8 cellular contexts compared by ENCODE assay signal in genomic region chr19:46603195-46603637, GRCh38. TPM values are rescaled to one million over a fixed set of nuclear protein-coding genes. Genes with fewer than 3 reads are reported as not detected.
DNase-seq lines count a peak whose midpoint lies in the region; TF ChIP-seq lines count a peak whose summit lies in the region.

No MANE protein-coding gene starts in this region.

- DNase-seq in GM19238 (ENCODE audit: insufficient read length, low spot score) (peak; percentile 61), glomerular visceral epithelial cell (ENCODE audit: extremely low spot score) (peak; percentile 32), NCI-H526 treated with DMSO at 0.1 percent for 48 hours (lab: John Stamatoyannopoulos, UW) (no peak), NCI-H2196 treated with DMSO at 0.1 percent for 48 hours (lab: John Stamatoyannopoulos, UW; ENCODE audit: unreplicated experiment) (no peak), NCI-H2107 (lab: John Stamatoyannopoulos, UW) (no peak), NAMALWA (ENCODE audit: low spot score) (no peak)

- no peak for TF ChIP-seq CTCF in SU-DHL-6 (IDR thresholded peaks at IDR 0.05; ENCODE audit: insufficient read depth, low read length, poor library complexity, severe bottlenecking)

- H3K27ac ChIP-seq in SU-DHL-6 (ENCODE audit: low read depth, low read length) (no peak overlapping the region), skeletal muscle tissue (ENCODE audit: low read depth, low read length) (peak overlapping the region; percentile 98)

- H3K36me3 ChIP-seq in SU-DHL-6 (ENCODE audit: low read length): no peaks in the 10 kb centered on the region
- H3K36me3 ChIP-seq in skeletal muscle tissue (ENCODE audit: control insufficient read depth in 3 of 3, insufficient read depth in 3 of 3, low read length in 3 of 3): peaks cover 27 to 28% (median 28%) of the 10 kb centered on the region in 3 donors

- H3K4me3 ChIP-seq in SU-DHL-6 (ENCODE audit: insufficient read depth, low read length, poor library complexity, severe bottlenecking): peak overlapping the region; percentile 100
- H3K4me3 ChIP-seq in skeletal muscle tissue (ENCODE audit: low read length in 3 of 3): peak overlapping the region; percentile 87 to 94 (median 90)

- no peaks in the 10 kb centered on the region for H4K20me1 ChIP-seq in SU-DHL-6 (ENCODE audit: low read depth, low read length)

- peak overlapping the region; percentile 93 for H3K4me2 ChIP-seq in SU-DHL-6 (ENCODE audit: low read depth, low read length, poor library complexity, severe bottlenecking)

- H3K4me1 ChIP-seq in skeletal muscle tissue (ENCODE audit: control insufficient read depth in 3 of 3, insufficient read depth in 3 of 3, low read length in 3 of 3): peaks cover 30 to 49% (median 43%) of the 10 kb centered on the region in 3 donors

- no peaks in the 10 kb centered on the region for H3K9me2 ChIP-seq in SU-DHL-6 (replicated peaks; ENCODE audit: insufficient read depth, low read length)

- H2AFZ ChIP-seq in SU-DHL-6 (ENCODE audit: low read depth, low read length, severe bottlenecking): no peak overlapping the region

- H3K9me3 ChIP-seq in SU-DHL-6 (ENCODE audit: insufficient read depth, low read length): no peaks in the 10 kb centered on the region
- H3K9me3 ChIP-seq in skeletal muscle tissue (ENCODE audit: control insufficient read depth in 3 of 3, low read length in 3 of 3): peaks cover 0 to 4% (median 1%) of the 10 kb centered on the region in 3 donors

- peak overlapping the region; percentile 98 for H3K9ac ChIP-seq in SU-DHL-6 (ENCODE audit: low read length)
- peak overlapping the region; percentile 86 to 99 (median 98) for H3K9ac ChIP-seq in skeletal muscle tissue (ENCODE audit: low read depth in 1 of 3, low read length in 3 of 3)

- H3F3A ChIP-seq in SU-DHL-6 (ENCODE audit: insufficient read depth): peaks cover 6% of the 10 kb centered on the region

- H3K27me3 ChIP-seq in SU-DHL-6 (ENCODE audit: low read length) (no peaks in the 10 kb centered on the region), skeletal muscle tissue (ENCODE audit: control insufficient read depth in 3 of 3, insufficient read depth in 3 of 3, low read length in 3 of 3) (no peaks in the 10 kb centered on the region)

- peaks cover 47% of the 10 kb centered on the region for H3K79me2 ChIP-seq in SU-DHL-6 (ENCODE audit: insufficient read depth, low read length)

RNA-seq across cellular contexts. Expression of gene CALM3, which starts 2.1 kb away (rescaled TPM):
- total RNA-seq in skeletal muscle tissue: 55.3 TPM

RNA-seq across cellular contexts. Expression of gene PTGIR, which starts 21.7 kb away (rescaled TPM):
- total RNA-seq in skeletal muscle tissue: 3.1 TPM

RNA-seq across cellular contexts. Expression of gene GNG8, which starts 32.8 kb away (rescaled TPM):
- total RNA-seq in skeletal muscle tissue: not detected

RNA-seq across cellular contexts. Expression of gene DACT3, which starts 57.8 kb away (rescaled TPM):
- 7.3 TPM for total RNA-seq in skeletal muscle tissue

Comparison
In these comparisons a context has a peak if more than half of its experiments do, and no peak if none do; other contexts are left out.
1. DNase-seq: peak in GM19238 (single experiment) and glomerular visceral epithelial cell (single experiment); none in NCI-H526 treated with DMSO at 0.1 percent for 48 hours (single experiment), NCI-H2196 treated with DMSO at 0.1 percent for 48 hours (single experiment), NCI-H2107 (single experiment) and NAMALWA (single experiment).